17 cellular contexts compared by ENCODE assay signal in the genomic region with DNA sequence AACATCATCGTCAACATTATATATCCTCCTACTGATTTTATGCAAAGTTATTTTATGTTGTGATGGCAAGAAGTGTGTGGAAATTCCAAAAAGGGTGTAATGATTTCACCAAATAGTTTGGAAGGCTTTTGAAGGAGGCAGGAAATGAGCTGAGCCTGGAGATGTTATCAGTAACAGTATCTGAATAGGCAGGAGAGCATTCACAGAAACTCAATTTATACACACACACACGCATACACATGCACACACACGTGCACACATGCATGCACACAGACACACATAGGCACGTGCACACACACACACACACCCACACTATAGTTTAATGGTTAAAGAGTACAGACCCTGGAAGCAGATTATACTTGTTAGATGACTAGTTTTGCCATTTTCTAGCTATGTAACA. TPM values are rescaled to one million over a fixed set of nuclear protein-coding genes. Genes with fewer than 3 reads are reported as not detected.
DNase-seq lines count a peak whose midpoint lies in the region; ATAC-seq and TF ChIP-seq lines count a peak whose summit lies in the region.
"Had no signal": no experiment of that assay in that cellular context is flagged by ENCODE, and none has a peak within 500 bp of the region (broad histone marks: within the 10 kb centered on the region; RNA-seq: fewer than 3 reads in every experiment).

No MANE protein-coding gene starts in this region.

- no peaks in the 10 kb centered on the region for H3K4me1 ChIP-seq in breast epithelium
- peaks cover 9 to 66% (median 25%) of the 10 kb centered on the region in 3 donors for H3K4me1 ChIP-seq in esophagus squamous epithelium
- peaks cover 21% of the 10 kb centered on the region for H3K4me1 ChIP-seq in suprapubic skin
- H3K4me1 ChIP-seq in spleen = no peaks in the 10 kb centered on the region
- H3K4me1 ChIP-seq: Caco-2 had no signal

- H3K9me3 Mint-ChIP-seq in MCF 10A (ENCODE audit: unreplicated experiment) = no peaks in the 10 kb centered on the region
- H3K9me3 Mint-ChIP-seq: CD8-positive, alpha-beta memory T cell; HFFc6 had no signal

- H3K27me3 ChIP-seq in breast epithelium (no peaks in the 10 kb centered on the region), esophagus squamous epithelium (no peaks in the 10 kb centered on the region), suprapubic skin (no peaks in the 10 kb centered on the region), spleen (replicated peaks in 1 of 7) (peaks cover 0 to 31% (median 0%) of the 10 kb centered on the region in 7 donors)
- H3K27me3 ChIP-seq: BLaER1 had no signal

- no peaks in the 10 kb centered on the region for H3K9me3 ChIP-seq in breast epithelium
- H3K9me3 ChIP-seq in esophagus squamous epithelium = no peaks in the 10 kb centered on the region
- no peaks in the 10 kb centered on the region for H3K9me3 ChIP-seq in suprapubic skin
- no peaks in the 10 kb centered on the region for H3K9me3 ChIP-seq in spleen
- H3K9me3 ChIP-seq: BLaER1, Caco-2 had no signal

- H3K27ac ChIP-seq in breast epithelium (no peak overlapping the region), esophagus squamous epithelium (peak overlapping the region; percentile 66 to 88 (median 78)), suprapubic skin (peak overlapping the region; percentile 65), spleen (no peak overlapping the region)
- H3K27ac ChIP-seq: BLaER1 had no signal

- POLR2A ChIA-PET in MCF 10A (lab: Yijun Ruan, JAX) = interaction anchor here (1.6 to 2.8 kb wide), 3 partner anchors 10 to 28 kb away, joined by 4 to 8 read pairs (median 7); no protein-coding TSS in a partner anchor

- no peak overlapping the region for H3K4me3 Mint-ChIP-seq in MCF 10A (ENCODE audit: unreplicated experiment)
- H3K4me3 Mint-ChIP-seq: CD8-positive, alpha-beta memory T cell; HFFc6 had no signal

- no peak for ATAC-seq in SK-N-SH treated with all-trans-retinoic acid at 6 μM for 48 hours

- H3K4me1 Mint-ChIP-seq in MCF 10A (ENCODE audit: insufficient read depth, unreplicated experiment) = peaks cover 40% of the 10 kb centered on the region
- H3K4me1 Mint-ChIP-seq: CD8-positive, alpha-beta memory T cell had no signal

- no TSS peak for BruUV-seq in MCF 10A (replicated peaks; lab: Mats Ljungman, UMichigan)

- no peak for DNase-seq in MCF 10A (ENCODE audit: unreplicated experiment)
- DNase-seq in breast epithelium (ENCODE audit: low spot score in 2 of 2) = no peak
- DNase-seq in esophagus squamous epithelium (lab: John Stamatoyannopoulos, UW) = no peak
- DNase-seq in suprapubic skin (ENCODE audit: low spot score in 2 of 2) = no peak
- DNase-seq in KG1 (lab: John Stamatoyannopoulos, UW) = no peak
- no peak for DNase-seq in spleen
- DNase-seq in stimulated activated CD4-positive, alpha-beta T cell treated with anti-CD3 and anti-CD28 coated beads, Interleukin-15, amount 100 ng/mL, for 24 hours = no peak
- DNase-seq: 8988T; AML-193; Caco-2; CD8-positive, alpha-beta memory T cell; DND-41; GDM1; HCEC 1CT; HFFc6 had no signal

- H3K27me3 Mint-ChIP-seq in MCF 10A (ENCODE audit: insufficient read depth, unreplicated experiment) = no peaks in the 10 kb centered on the region

- CTCF ChIA-PET in MCF 10A (lab: Yijun Ruan, JAX) = interaction anchor here (0.5 to 3.8 kb wide), 9 partner anchors 8 to 133 kb away, joined by 3 to 40 read pairs (median 5); no protein-coding TSS in a partner anchor

- peaks cover 7% of the 10 kb centered on the region for H3K36me3 Mint-ChIP-seq in MCF 10A (ENCODE audit: insufficient read depth, unreplicated experiment)
- H3K36me3 Mint-ChIP-seq: CD8-positive, alpha-beta memory T cell had no signal

- TF ChIP-seq POLR2A in breast epithelium (IDR thresholded peaks at IDR 0.05) (no peak), esophagus squamous epithelium (IDR thresholded peaks at IDR 0.05) (no peak), suprapubic skin (IDR thresholded peaks at IDR 0.05) (no peak), spleen (IDR thresholded peaks at IDR 0.05) (no peak)

- H3K36me3 ChIP-seq in breast epithelium (no peaks in the 10 kb centered on the region), esophagus squamous epithelium (no peaks in the 10 kb centered on the region), suprapubic skin (no peaks in the 10 kb centered on the region), spleen (no peaks in the 10 kb centered on the region)
- H3K36me3 ChIP-seq: BLaER1 had no signal

- TF ChIP-seq EP300 in suprapubic skin (IDR thresholded peaks at IDR 0.05) = no peak

- H3K27ac Mint-ChIP-seq in MCF 10A (ENCODE audit: low read depth, unreplicated experiment) = peak overlapping the region; percentile 49
- H3K27ac Mint-ChIP-seq: HFFc6 had no signal

- WGBS in esophagus squamous epithelium, 2 donors = 59 to 66% methylated on average over 4 of the region's 4 CpGs
- WGBS in suprapubic skin = 49% methylated on average over 4 of the region's 4 CpGs
- 67 to 76% (median 73%) methylated on average over 4 of the region's 4 CpGs for WGBS in spleen, 5 donors

- intact Hi-C loops in MCF 10A (cut with micrococcal nuclease) (no loop called here), breast epithelium (cut with DNase I; ENCODE audit: low total_unique reads) (no loop called here), esophagus squamous epithelium (cut with DNase I) (no loop called here), spleen (cut with DNase I; ENCODE audit: low total_unique reads) (no loop called here)

- no peak for TF ChIP-seq CTCF in MCF 10A (IDR thresholded peaks at IDR 0.05; ENCODE audit: unreplicated experiment)
- no peak for TF ChIP-seq CTCF in breast epithelium (IDR thresholded peaks at IDR 0.05)
- TF ChIP-seq CTCF in esophagus squamous epithelium (IDR thresholded peaks at IDR 0.05) = no peak
- TF ChIP-seq CTCF in suprapubic skin (IDR thresholded peaks at IDR 0.05) = no peak
- TF ChIP-seq CTCF in spleen (IDR thresholded peaks at IDR 0.05 in 8 of 11, conservative IDR thresholded peaks at IDR 0.05 in 3 of 11) = no peak

- H3K4me3 ChIP-seq in breast epithelium = no peak overlapping the region
- no peak overlapping the region for H3K4me3 ChIP-seq in esophagus squamous epithelium
- H3K4me3 ChIP-seq in suprapubic skin = no peak overlapping the region
- H3K4me3 ChIP-seq in spleen = no peak overlapping the region
- H3K4me3 ChIP-seq: BLaER1 had no signal

TF ChIP-seq in SK-N-SH treated with all-trans-retinoic acid at 6 μM for 48 hours, 23 proteins besides CTCF, POLR2A, EP300 and RAD21:
- TF ChIP-seq ZC3H10 (CRISPR knock-in tag; IDR thresholded peaks at IDR 0.05) (no peak), RARB (CRISPR knock-in tag; IDR thresholded peaks at IDR 0.05) (no peak), ZNF70 (CRISPR knock-in tag; IDR thresholded peaks at IDR 0.05) (no peak), TCF4 (CRISPR knock-in tag; IDR thresholded peaks at IDR 0.05; ENCODE audit: borderline replicate concordance) (0 out of 2 replicates have a peak, but pooled peaks have one; percentile 30)
- TF ChIP-seq, protein P1, sequence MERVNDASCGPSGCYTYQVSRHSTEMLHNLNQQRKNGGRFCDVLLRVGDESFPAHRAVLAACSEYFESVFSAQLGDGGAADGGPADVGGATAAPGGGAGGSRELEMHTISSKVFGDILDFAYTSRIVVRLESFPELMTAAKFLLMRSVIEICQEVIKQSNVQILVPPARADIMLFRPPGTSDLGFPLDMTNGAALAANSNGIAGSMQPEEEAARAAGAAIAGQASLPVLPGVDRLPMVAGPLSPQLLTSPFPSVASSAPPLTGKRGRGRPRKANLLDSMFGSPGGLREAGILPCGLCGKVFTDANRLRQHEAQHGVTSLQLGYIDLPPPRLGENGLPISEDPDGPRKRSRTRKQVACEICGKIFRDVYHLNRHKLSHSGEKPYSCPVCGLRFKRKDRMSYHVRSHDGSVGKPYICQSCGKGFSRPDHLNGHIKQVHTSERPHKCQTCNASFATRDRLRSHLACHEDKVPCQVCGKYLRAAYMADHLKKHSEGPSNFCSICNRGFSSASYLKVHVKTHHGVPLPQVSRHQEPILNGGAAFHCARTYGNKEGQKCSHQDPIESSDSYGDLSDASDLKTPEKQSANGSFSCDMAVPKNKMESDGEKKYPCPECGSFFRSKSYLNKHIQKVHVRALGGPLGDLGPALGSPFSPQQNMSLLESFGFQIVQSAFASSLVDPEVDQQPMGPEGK (CRISPR knock-in tag; IDR thresholded peaks at IDR 0.05; ENCODE audit: borderline replicate concordance) = no peak
- TF ChIP-seq, protein P2, sequence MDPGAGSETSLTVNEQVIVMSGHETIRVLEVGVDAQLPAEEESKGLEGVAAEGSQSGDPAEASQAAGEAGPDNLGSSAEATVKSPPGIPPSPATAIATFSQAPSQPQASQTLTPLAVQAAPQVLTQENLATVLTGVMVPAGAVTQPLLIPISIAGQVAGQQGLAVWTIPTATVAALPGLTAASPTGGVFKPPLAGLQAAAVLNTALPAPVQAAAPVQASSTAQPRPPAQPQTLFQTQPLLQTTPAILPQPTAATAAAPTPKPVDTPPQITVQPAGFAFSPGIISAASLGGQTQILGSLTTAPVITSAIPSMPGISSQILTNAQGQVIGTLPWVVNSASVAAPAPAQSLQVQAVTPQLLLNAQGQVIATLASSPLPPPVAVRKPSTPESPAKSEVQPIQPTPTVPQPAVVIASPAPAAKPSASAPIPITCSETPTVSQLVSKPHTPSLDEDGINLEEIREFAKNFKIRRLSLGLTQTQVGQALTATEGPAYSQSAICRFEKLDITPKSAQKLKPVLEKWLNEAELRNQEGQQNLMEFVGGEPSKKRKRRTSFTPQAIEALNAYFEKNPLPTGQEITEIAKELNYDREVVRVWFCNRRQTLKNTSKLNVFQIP (CRISPR knock-in tag; IDR thresholded peaks at IDR 0.05; ENCODE audit: borderline replicate concordance, low read depth) = no peak

RNA-seq across cellular contexts. Expression of a gene that starts 47.3 kb away (rescaled TPM):
- total RNA-seq in MCF 10A (2022) (52.0 and 59.3 TPM in 2 replicates), breast epithelium (10 to 100 TPM in 1 of 3 donors, 1 to 10 TPM in 2; 7.5 to 10.1 (median 8.0) TPM), esophagus squamous epithelium (10 to 100 TPM; 52.8 to 82.4 (median 73.3) TPM), suprapubic skin (100 to 1,000 TPM; 108 to 378 (median 134) TPM), spleen (under 1 TPM in 5 of 7 donors, not detected in 2; 0.30 to 0.88 (median 0.43) TPM)
- under 1 TPM; 0.19 to 0.52 (median 0.50) TPM for polyA plus RNA-seq in spleen

Comparison
In these comparisons a context has a peak if more than half of its experiments do, and no peak if none do; other contexts are left out.
1. H3K27ac ChIP-seq: peak in esophagus squamous epithelium (4 of 4) and suprapubic skin (single experiment); none in breast epithelium (0 of 2) and spleen (0 of 8).
2. RNA of a gene that starts 47.3 kb away (total RNA-seq): 108 to 378 TPM in suprapubic skin, 52.8 to 82.4 TPM in esophagus squamous epithelium, 52.0 to 59.3 TPM in MCF 10A and 7.5 to 10.1 TPM in breast epithelium; 0.30 to 0.88 TPM in spleen; every median in the first group is over 4 times any median in the second.